15 cellular contexts compared by ENCODE assay signal in the genomic region with DNA sequence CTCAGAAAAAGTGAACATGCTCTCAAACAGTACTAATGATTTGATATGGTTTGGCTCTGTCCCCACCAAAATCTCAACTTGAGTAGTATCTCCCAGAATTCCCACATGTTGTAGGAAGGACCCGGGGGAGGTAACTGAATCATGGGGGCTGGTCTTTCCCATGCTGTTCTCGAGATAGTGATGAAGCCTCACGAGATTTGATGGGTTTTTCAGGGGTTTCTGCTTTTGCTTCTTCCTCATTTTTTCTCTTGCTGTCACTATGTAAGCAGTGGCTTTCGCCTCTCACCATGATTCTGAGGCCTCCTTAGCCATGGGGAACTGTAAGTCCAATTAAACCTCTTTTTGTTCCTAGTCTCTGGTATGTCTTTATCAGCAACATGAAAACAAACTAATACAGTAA.
A peak's percentile ranks its signal among the peaks of the same experiment; 100 is the strongest.
DNase-seq lines count a peak whose midpoint lies in the region; ATAC-seq, FAIRE-seq and TF ChIP-seq lines count a peak whose summit lies in the region.
"Had no signal": no experiment of that assay in that cellular context is flagged by ENCODE, and none has a peak within 500 bp of the region (broad histone marks: within the 10 kb centered on the region; RNA-seq: fewer than 3 reads in every experiment).

No MANE protein-coding gene starts in this region.

- FAIRE-seq in GM12878 (lab: Jason Lieb, UNC) = no peak
- FAIRE-seq: GM12892, GM18507, H1 had no signal

- H2AFZ ChIP-seq in GM12878 (ENCODE audit: control insufficient read depth, low read depth, low read length) = 0 out of 2 replicates have a peak overlapping the region, but pooled peaks have one; percentile 12

- H3K36me3 ChIP-seq in GM12878 (ENCODE audit: control insufficient read depth in 2 of 2, insufficient read depth in 2 of 2, low read length in 1 of 2) = no peaks in the 10 kb centered on the region

- H4K20me1 ChIP-seq in GM12878 (ENCODE audit: control insufficient read depth, insufficient read depth) = no peaks in the 10 kb centered on the region
- H4K20me1 ChIP-seq: BLaER1 treated with 17β-estradiol and CSF1 and Interleukin-3, amounts not matched to agents 10 nM and 100 nM had no signal

- POLR2A ChIA-PET in GM12878 (lab: Charles Lee) = interaction anchor here (1.2 kb wide), 1 partner anchor 15 kb away, joined by 4 read pairs; no protein-coding TSS in a partner anchor

- H3K4me1 ChIP-seq in GM12878 (ENCODE audit: control insufficient read depth, insufficient read depth, low read length) = no peaks in the 10 kb centered on the region

- in situ Hi-C loops in KBM-7 (cut with MboI; ENCODE audit: low pct_unique_long_range_greater_than_20kb, low sequenced_read_pairs) = no loop called here
- in situ Hi-C loops in GM12878 (cut with MboI) = no loop called here

- TF ChIP-seq RAD21 in GM12878 (IDR thresholded peaks at IDR 0.05; ENCODE audit: insufficient read depth, low read depth, low read length) = no peak

- no TSS peak for BruUV-seq in GM12878 (replicated peaks; lab: Mats Ljungman, UMichigan)

- intact Hi-C loops in GM12878 (cut with micrococcal nuclease; ENCODE audit: unreplicated experiment) = no loop called here

- TF ChIP-seq CTCF in NB4 (IDR thresholded peaks at IDR 0.05; ENCODE audit: low read depth, low read length) = no peak
- no peak for TF ChIP-seq CTCF in GM12878 (IDR thresholded peaks at IDR 0.05 in 2 of 3, conservative IDR thresholded peaks at IDR 0.05 in 1 of 3; ENCODE audit: control insufficient read depth in 2 of 3, extremely low read depth in 1 of 3, insufficient read depth in 1 of 3, low read depth in 3 of 3, low read length in 3 of 3)

- no peak overlapping the region for H3K4me2 ChIP-seq in GM12878 (ENCODE audit: control insufficient read depth, insufficient read depth)

- SMC1A ChIA-PET in GM12878 (lab: Charles Lee; ENCODE audit: uncharacterized antibody, unreplicated experiment) = interaction anchor here (0.8 to 1.4 kb wide), 3 partner anchors 9 to 11 kb away, joined by 3 to 13 read pairs (median 3); no protein-coding TSS in a partner anchor

- TF ChIP-seq POLR2A in NB4 (IDR thresholded peaks at IDR 0.05; ENCODE audit: extremely low read depth, insufficient read length) (no peak), GM12878 (IDR thresholded peaks at IDR 0.05; ENCODE audit: low read depth, low read length) (no peak)

- RAD21 ChIA-PET in GM12878 (lab: Charles Lee; ENCODE audit: unreplicated experiment) = interaction anchor here (1.1 to 1.4 kb wide), 2 partner anchors 10 to 14 kb away, joined by 3 to 4 read pairs; no protein-coding TSS in a partner anchor

- no peaks in the 10 kb centered on the region; the same call in 2 of the 3 replicates for H3K9me3 ChIP-seq in GM12878 (replicated peaks; ENCODE audit: control insufficient read depth, insufficient read depth, low read length)

- 4% methylated on average over 4 of the region's 4 CpGs for WGBS in GM12878 (ENCODE audit: insufficient coverage, insufficient replicate concordance, low lambda C conversion rate, missing lambda C conversion rate)

- H3K27me3 ChIP-seq in GM12878 (replicated peaks in 1 of 2; ENCODE audit: control insufficient read depth in 2 of 2, insufficient read depth in 2 of 2, low read length in 1 of 2) = no peaks in the 10 kb centered on the region
- H3K27me3 ChIP-seq: BLaER1 treated with 17β-estradiol and CSF1 and Interleukin-3, amounts not matched to agents 10 nM and 100 nM had no signal

- H3K9ac ChIP-seq in GM12878 (ENCODE audit: control insufficient read depth, insufficient read depth, low read length) = no peak overlapping the region
- H3K9ac ChIP-seq: BLaER1 treated with 17β-estradiol and CSF1 and Interleukin-3, amounts not matched to agents 10 nM and 100 nM had no signal

- H3K4me3 ChIP-seq in NB4 (ENCODE audit: low read depth, low read length) = no peak overlapping the region
- no peak overlapping the region for H3K4me3 ChIP-seq in GM12878
- H3K4me3 ChIP-seq: BLaER1 treated with 17β-estradiol and CSF1 and Interleukin-3, amounts not matched to agents 10 nM and 100 nM had no signal

- DNase-seq in KBM-7 = peak; percentile 20
- peak; percentile 65 for DNase-seq in NB4 (ENCODE audit: low read depth)
- DNase-seq in GM12878 (ENCODE audit: low read depth, low spot score) = no peak
- no peak for DNase-seq in GM19238 (ENCODE audit: insufficient read length, low spot score)
- DNase-seq: Calu3; CD8-positive, alpha-beta T cell; DMS79 treated with DMSO at 0.1 percent for 48 hours; H9 had no signal

- CTCF ChIA-PET in GM12878 (lab: Yijun Ruan, JAX) = no interaction called here

- peak; percentile 74 for ATAC-seq in GM12878
- ATAC-seq in HG03354 (IDR thresholded peaks at IDR 0.05; ENCODE audit: poor library complexity, severe bottlenecking, unreplicated experiment) = no peak
- no peak for ATAC-seq in HG02870 (IDR thresholded peaks at IDR 0.05; ENCODE audit: unreplicated experiment)
- ATAC-seq: CD8-positive, alpha-beta T cell had no signal

- H3K79me2 ChIP-seq in GM12878 (ENCODE audit: control insufficient read depth, insufficient read depth, low read length) = no peaks in the 10 kb centered on the region

- no peak for TF ChIP-seq EP300 in GM12878 (IDR thresholded peaks at IDR 0.05; ENCODE audit: borderline replicate concordance in 1 of 2, control insufficient read depth in 1 of 2, low read depth in 2 of 2, low read length in 2 of 2)

- H3K27ac ChIP-seq in GM12878 (ENCODE audit: control insufficient read depth, insufficient read depth) = no peak overlapping the region
- H3K27ac ChIP-seq: BLaER1 treated with 17β-estradiol and CSF1 and Interleukin-3, amounts not matched to agents 10 nM and 100 nM; HL-60 had no signal

TF ChIP-seq in GM12878, 131 proteins besides CTCF, POLR2A, EP300 and RAD21:
- TF ChIP-seq, protein P1, sequence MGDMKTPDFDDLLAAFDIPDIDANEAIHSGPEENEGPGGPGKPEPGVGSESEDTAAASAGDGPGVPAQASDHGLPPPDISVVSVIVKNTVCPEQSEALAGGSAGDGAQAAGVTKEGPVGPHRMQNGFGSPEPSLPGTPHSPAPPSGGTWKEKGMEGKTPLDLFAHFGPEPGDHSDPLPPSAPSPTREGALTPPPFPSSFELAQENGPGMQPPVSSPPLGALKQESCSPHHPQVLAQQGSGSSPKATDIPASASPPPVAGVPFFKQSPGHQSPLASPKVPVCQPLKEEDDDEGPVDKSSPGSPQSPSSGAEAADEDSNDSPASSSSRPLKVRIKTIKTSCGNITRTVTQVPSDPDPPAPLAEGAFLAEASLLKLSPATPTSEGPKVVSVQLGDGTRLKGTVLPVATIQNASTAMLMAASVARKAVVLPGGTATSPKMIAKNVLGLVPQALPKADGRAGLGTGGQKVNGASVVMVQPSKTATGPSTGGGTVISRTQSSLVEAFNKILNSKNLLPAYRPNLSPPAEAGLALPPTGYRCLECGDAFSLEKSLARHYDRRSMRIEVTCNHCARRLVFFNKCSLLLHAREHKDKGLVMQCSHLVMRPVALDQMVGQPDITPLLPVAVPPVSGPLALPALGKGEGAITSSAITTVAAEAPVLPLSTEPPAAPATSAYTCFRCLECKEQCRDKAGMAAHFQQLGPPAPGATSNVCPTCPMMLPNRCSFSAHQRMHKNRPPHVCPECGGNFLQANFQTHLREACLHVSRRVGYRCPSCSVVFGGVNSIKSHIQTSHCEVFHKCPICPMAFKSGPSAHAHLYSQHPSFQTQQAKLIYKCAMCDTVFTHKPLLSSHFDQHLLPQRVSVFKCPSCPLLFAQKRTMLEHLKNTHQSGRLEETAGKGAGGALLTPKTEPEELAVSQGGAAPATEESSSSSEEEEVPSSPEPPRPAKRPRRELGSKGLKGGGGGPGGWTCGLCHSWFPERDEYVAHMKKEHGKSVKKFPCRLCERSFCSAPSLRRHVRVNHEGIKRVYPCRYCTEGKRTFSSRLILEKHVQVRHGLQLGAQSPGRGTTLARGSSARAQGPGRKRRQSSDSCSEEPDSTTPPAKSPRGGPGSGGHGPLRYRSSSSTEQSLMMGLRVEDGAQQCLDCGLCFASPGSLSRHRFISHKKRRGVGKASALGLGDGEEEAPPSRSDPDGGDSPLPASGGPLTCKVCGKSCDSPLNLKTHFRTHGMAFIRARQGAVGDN (IDR thresholded peaks at IDR 0.05) = peak; percentile 43; the same call in 1 of the 2 replicates
- TF ChIP-seq NR2C1 (IDR thresholded peaks at IDR 0.05) = no peak
- TF ChIP-seq IKZF2 (IDR thresholded peaks at IDR 0.05) = peak; percentile 16 to 32; a peak in 1 of 4 replicates
- TF ChIP-seq, protein P2, sequence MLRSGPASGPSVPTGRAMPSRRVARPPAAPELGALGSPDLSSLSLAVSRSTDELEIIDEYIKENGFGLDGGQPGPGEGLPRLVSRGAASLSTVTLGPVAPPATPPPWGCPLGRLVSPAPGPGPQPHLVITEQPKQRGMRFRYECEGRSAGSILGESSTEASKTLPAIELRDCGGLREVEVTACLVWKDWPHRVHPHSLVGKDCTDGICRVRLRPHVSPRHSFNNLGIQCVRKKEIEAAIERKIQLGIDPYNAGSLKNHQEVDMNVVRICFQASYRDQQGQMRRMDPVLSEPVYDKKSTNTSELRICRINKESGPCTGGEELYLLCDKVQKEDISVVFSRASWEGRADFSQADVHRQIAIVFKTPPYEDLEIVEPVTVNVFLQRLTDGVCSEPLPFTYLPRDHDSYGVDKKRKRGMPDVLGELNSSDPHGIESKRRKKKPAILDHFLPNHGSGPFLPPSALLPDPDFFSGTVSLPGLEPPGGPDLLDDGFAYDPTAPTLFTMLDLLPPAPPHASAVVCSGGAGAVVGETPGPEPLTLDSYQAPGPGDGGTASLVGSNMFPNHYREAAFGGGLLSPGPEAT (IDR thresholded peaks at IDR 0.05; ENCODE audit: low read depth) = peak; percentile 14; the same call in 1 of the 2 replicates
- no peak for TF ChIP-seq TARDBP (IDR thresholded peaks at IDR 0.05; ENCODE audit: borderline replicate concordance)
- peak; percentile 83 for TF ChIP-seq CHD2 (IDR thresholded peaks at IDR 0.05; ENCODE audit: borderline replicate concordance, low read depth, low read length)
TF ChIP-seq in GM12878: peak in this region for 4.

Comparison
In these comparisons a context has a peak if more than half of its experiments do, and no peak if none do; other contexts are left out.
1. DNase-seq: peak in KBM-7 (single experiment) and NB4 (single experiment); none in GM12878 (single experiment) and GM19238 (single experiment).